11 cellular contexts compared by ENCODE assay signal in genomic region chr1:92473781-92474495, GRCh38. TPM values are rescaled to one million over a fixed set of nuclear protein-coding genes. Genes with fewer than 3 reads are reported as not detected.
DNase-seq lines count a peak whose midpoint lies in the region; ATAC-seq and TF ChIP-seq lines count a peak whose summit lies in the region.
"Had no signal": no experiment of that assay in that cellular context is flagged by ENCODE, and none has a peak within 500 bp of the region (broad histone marks: within the 10 kb centered on the region; RNA-seq: fewer than 3 reads in every experiment).

No MANE protein-coding gene starts in this region.

- peak overlapping the region; percentile 17; the same call in 1 of the 2 replicates for H3K4me2 ChIP-seq in DND-41 (ENCODE audit: insufficient read depth, low read length)

- no peak for TF ChIP-seq EP300 in upper lobe of left lung (IDR thresholded peaks at IDR 0.05)

- peak overlapping the region; percentile 71 for H3K4me3 Mint-ChIP-seq in activated T-helper 1 cell treated with anti-CD3 and anti-CD28 coated beads, Interleukin-12 subunit alpha, Interleukin-12 subunit beta, Interleukin-2, Interleukin-4 antibody, amounts not matched to agents 30 ng/mL and 10 ng/mL and 1 ng/mL, durations not matched to agents 14 hours and 24 hours and 36 hours
- H3K4me3 Mint-ChIP-seq in nephron progenitor cell: no peak overlapping the region
- H3K4me3 Mint-ChIP-seq: H9 had no signal

- 65 to 76% methylated on average over 5 of the region's 5 CpGs for WGBS in upper lobe of left lung, 2 donors

- DNase-seq in DND-41: no peak
- peak; percentile 43 for DNase-seq in activated T-helper 1 cell treated with anti-CD3 and anti-CD28 coated beads, Interleukin-12 subunit alpha, Interleukin-12 subunit beta, Interleukin-2, Interleukin-4 antibody, amounts not matched to agents 30 ng/mL and 10 ng/mL and 1 ng/mL, durations not matched to agents 14 hours and 24 hours and 36 hours (ENCODE audit: low spot score)
- DNase-seq in nephron progenitor cell: no peak
- DNase-seq in NCI-H187 (lab: John Stamatoyannopoulos, UW): no peak
- no peak for DNase-seq in upper lobe of left lung
- DNase-seq: H9 had no signal

- H2AFZ ChIP-seq in DND-41 (ENCODE audit: low read depth, low read length): no peak overlapping the region

- H3K4me1 Mint-ChIP-seq in activated T-helper 1 cell treated with anti-CD3 and anti-CD28 coated beads, Interleukin-12 subunit alpha, Interleukin-12 subunit beta, Interleukin-2, Interleukin-4 antibody, amounts not matched to agents 30 ng/mL and 10 ng/mL and 1 ng/mL, durations not matched to agents 14 hours and 24 hours and 36 hours (ENCODE audit: low read depth): peaks cover 83% of the 10 kb centered on the region
- H3K4me1 Mint-ChIP-seq in nephron progenitor cell: peaks cover 5% of the 10 kb centered on the region

- no peaks in the 10 kb centered on the region for H3K9me3 ChIP-seq in DND-41 (ENCODE audit: insufficient read depth, low read length, severe bottlenecking)
- no peaks in the 10 kb centered on the region for H3K9me3 ChIP-seq in upper lobe of left lung

- no peak for TF ChIP-seq POLR2A in upper lobe of left lung (IDR thresholded peaks at IDR 0.05)

- H3K36me3 ChIP-seq in DND-41 (ENCODE audit: insufficient read depth, low read length): peaks cover 73% of the 10 kb centered on the region
- H3K36me3 ChIP-seq in upper lobe of left lung: no peaks in the 10 kb centered on the region

- TF ChIP-seq CTCF in DND-41 (IDR thresholded peaks at IDR 0.05; ENCODE audit: borderline replicate concordance, extremely low read depth, low read length, poor library complexity, severe bottlenecking) (no peak), nephron progenitor cell (IDR thresholded peaks at IDR 0.05) (no peak), upper lobe of left lung (IDR thresholded peaks at IDR 0.05) (no peak)

- H3K4me1 ChIP-seq in DND-41 (ENCODE audit: insufficient read depth, low read length) (peaks cover 63% of the 10 kb centered on the region), upper lobe of left lung (no peaks in the 10 kb centered on the region)

- intact Hi-C loops in activated T-helper 1 cell treated with anti-CD3 and anti-CD28 coated beads, Interleukin-12 subunit alpha, Interleukin-12 subunit beta, Interleukin-2, Interleukin-4 antibody, amounts not matched to agents 30 ng/mL and 10 ng/mL and 1 ng/mL, durations not matched to agents 14 hours and 24 hours and 36 hours (cut with micrococcal nuclease): loop anchor here (1.0 to 10.0 kb wide), 7 partner anchors 11 to 479 kb away; partner anchors contain the start of gene EVI5

- ATAC-seq in DND-41 (ENCODE audit: insufficient read depth, low read depth): no peak
- ATAC-seq in GM19025 (IDR thresholded peaks at IDR 0.05; ENCODE audit: low read depth, unreplicated experiment): peak; percentile 60
- peak; percentile 62 for ATAC-seq in HG02973 (IDR thresholded peaks at IDR 0.05; ENCODE audit: unreplicated experiment)
- no peak for ATAC-seq in HG03175 (IDR thresholded peaks at IDR 0.05; ENCODE audit: unreplicated experiment)
- no peak for ATAC-seq in upper lobe of left lung (ENCODE audit: low FRiP score in 2 of 2)
- ATAC-seq: sciatic nerve, SK-N-SH treated with all-trans-retinoic acid at 6 μM for 48 hours had no signal

- peak overlapping the region; percentile 92 for H3K27ac ChIP-seq in DND-41 (ENCODE audit: low read length)
- no peak overlapping the region for H3K27ac ChIP-seq in upper lobe of left lung

- no peak overlapping the region for H3K4me3 ChIP-seq in DND-41 (ENCODE audit: low read depth in 1 of 2, low read length in 2 of 2)
- H3K4me3 ChIP-seq in upper lobe of left lung: no peak overlapping the region

- peaks cover 42% of the 10 kb centered on the region for H3K79me2 ChIP-seq in DND-41 (ENCODE audit: insufficient read depth, low read length)

- no peaks in the 10 kb centered on the region for H3K27me3 Mint-ChIP-seq in activated T-helper 1 cell treated with anti-CD3 and anti-CD28 coated beads, Interleukin-12 subunit alpha, Interleukin-12 subunit beta, Interleukin-2, Interleukin-4 antibody, amounts not matched to agents 30 ng/mL and 10 ng/mL and 1 ng/mL, durations not matched to agents 14 hours and 24 hours and 36 hours (ENCODE audit: insufficient read depth)
- peaks cover 75% of the 10 kb centered on the region for H3K27me3 Mint-ChIP-seq in nephron progenitor cell (ENCODE audit: low read depth, poor library complexity)

- H3K27ac Mint-ChIP-seq in activated T-helper 1 cell treated with anti-CD3 and anti-CD28 coated beads, Interleukin-12 subunit alpha, Interleukin-12 subunit beta, Interleukin-2, Interleukin-4 antibody, amounts not matched to agents 30 ng/mL and 10 ng/mL and 1 ng/mL, durations not matched to agents 14 hours and 24 hours and 36 hours: peak overlapping the region; percentile 65
- no peak overlapping the region for H3K27ac Mint-ChIP-seq in nephron progenitor cell
- H3K27ac Mint-ChIP-seq: H9 had no signal

- peaks cover 12% of the 10 kb centered on the region for H4K20me1 ChIP-seq in DND-41 (ENCODE audit: insufficient read depth, low read length)

- H3K9me3 Mint-ChIP-seq in activated T-helper 1 cell treated with anti-CD3 and anti-CD28 coated beads, Interleukin-12 subunit alpha, Interleukin-12 subunit beta, Interleukin-2, Interleukin-4 antibody, amounts not matched to agents 30 ng/mL and 10 ng/mL and 1 ng/mL, durations not matched to agents 14 hours and 24 hours and 36 hours: no peaks in the 10 kb centered on the region
- H3K9me3 Mint-ChIP-seq in nephron progenitor cell: no peaks in the 10 kb centered on the region

- peaks cover 76% of the 10 kb centered on the region for H3K36me3 Mint-ChIP-seq in activated T-helper 1 cell treated with anti-CD3 and anti-CD28 coated beads, Interleukin-12 subunit alpha, Interleukin-12 subunit beta, Interleukin-2, Interleukin-4 antibody, amounts not matched to agents 30 ng/mL and 10 ng/mL and 1 ng/mL, durations not matched to agents 14 hours and 24 hours and 36 hours (ENCODE audit: low read depth)
- no peaks in the 10 kb centered on the region for H3K36me3 Mint-ChIP-seq in nephron progenitor cell (ENCODE audit: low read depth)

- no peak overlapping the region for H3K9ac ChIP-seq in DND-41 (ENCODE audit: low read depth, low read length)

- no peaks in the 10 kb centered on the region for H3K27me3 ChIP-seq in DND-41 (ENCODE audit: insufficient read depth, low read length, poor library complexity)
- H3K27me3 ChIP-seq in upper lobe of left lung: no peaks in the 10 kb centered on the region

RNA-seq across cellular contexts. Expression of gene GFI1, which starts 12.8 kb away (rescaled TPM):
- 95.7 and 103 TPM in 2 replicates for total RNA-seq in activated T-helper 1 cell treated with anti-CD3 and anti-CD28 coated beads, Interleukin-12 subunit alpha, Interleukin-12 subunit beta, Interleukin-2, Interleukin-4 antibody, amounts not matched to agents 30 ng/mL and 10 ng/mL and 1 ng/mL, durations not matched to agents 14 hours and 24 hours and 36 hours
- 1 to 10 TPM; 2.0 to 7.3 (median 4.0) TPM for total RNA-seq in upper lobe of left lung

Comparison
In these comparisons a context has a peak if more than half of its experiments do, and no peak if none do; other contexts are left out.
1. ATAC-seq: peak in GM19025 (single experiment) and HG02973 (single experiment); none in DND-41 (single experiment), HG03175 (single experiment) and upper lobe of left lung (0 of 2).
2. RNA of gene GFI1, which starts 12.8 kb away (total RNA-seq): 95.7 to 103 TPM in activated T-helper 1 cell treated with anti-CD3 and anti-CD28 coated beads, Interleukin-12 subunit alpha, Interleukin-12 subunit beta, Interleukin-2, Interleukin-4 antibody, amounts not matched to agents 30 ng/mL and 10 ng/mL and 1 ng/mL, durations not matched to agents 14 hours and 24 hours and 36 hours; 2.0 to 7.3 TPM in upper lobe of left lung; every median in the first group is over 10 times any median in the second.